In genomic region chr2:43407826-43408783, GRCh38 we compare ENCODE assay signal across 9 cellular contexts.
A peak's percentile ranks its signal among the peaks of the same experiment; 100 is the strongest.
DNase-seq lines count a peak whose midpoint lies in the region; ATAC-seq and TF ChIP-seq lines count a peak whose summit lies in the region.
"Had no signal": no experiment of that assay in that cellular context is flagged by ENCODE, and none has a peak within 500 bp of the region (broad histone marks: within the 10 kb centered on the region; RNA-seq: fewer than 3 reads in every experiment).

No MANE protein-coding gene starts in this region.

- H3K27me3 ChIP-seq in suprapubic skin = no peaks in the 10 kb centered on the region

- no peaks in the 10 kb centered on the region for H3K9me3 ChIP-seq in suprapubic skin

- DNase-seq in DMS79 (lab: John Stamatoyannopoulos, UW) (peak; percentile 13), DMS79 treated with DMSO at 0.1 percent for 48 hours (lab: John Stamatoyannopoulos, UW) (no peak), SKM-1 treated with dmso at 0.1 percent for 144 hours (lab: John Stamatoyannopoulos, UW; ENCODE audit: unreplicated experiment) (peak; percentile 90), suprapubic skin (ENCODE audit: low spot score in 2 of 2) (no peak), amygdala (lab: John Stamatoyannopoulos, UW) (no peak)
- no peak for DNase-seq in activated T-helper 1 cell treated with anti-CD3 and anti-CD28 coated beads, Interleukin-12 subunit alpha, Interleukin-12 subunit beta, Interleukin-2, Interleukin-4 antibody, amounts not matched to agents 30 ng/mL and 10 ng/mL and 1 ng/mL, durations not matched to agents 14 hours and 24 hours and 36 hours (ENCODE audit: low spot score)

- 51% methylated on average over 5 of the region's 5 CpGs for WGBS in suprapubic skin

- no peaks in the 10 kb centered on the region for H3K36me3 ChIP-seq in suprapubic skin

- H3K4me1 ChIP-seq in suprapubic skin = peaks cover 44% of the 10 kb centered on the region

- peaks cover 5% of the 10 kb centered on the region for H3K4me1 Mint-ChIP-seq in activated T-helper 1 cell treated with anti-CD3 and anti-CD28 coated beads, Interleukin-12 subunit alpha, Interleukin-12 subunit beta, Interleukin-2, Interleukin-4 antibody, amounts not matched to agents 30 ng/mL and 10 ng/mL and 1 ng/mL, durations not matched to agents 14 hours and 24 hours and 36 hours (ENCODE audit: low read depth)

- intact Hi-C loops in activated T-helper 1 cell treated with anti-CD3 and anti-CD28 coated beads, Interleukin-12 subunit alpha, Interleukin-12 subunit beta, Interleukin-2, Interleukin-4 antibody, amounts not matched to agents 30 ng/mL and 10 ng/mL and 1 ng/mL, durations not matched to agents 14 hours and 24 hours and 36 hours (cut with micrococcal nuclease) = no loop called here

- TF ChIP-seq EP300 in suprapubic skin (IDR thresholded peaks at IDR 0.05) = no peak

- no peaks in the 10 kb centered on the region for H3K9me3 Mint-ChIP-seq in activated T-helper 1 cell treated with anti-CD3 and anti-CD28 coated beads, Interleukin-12 subunit alpha, Interleukin-12 subunit beta, Interleukin-2, Interleukin-4 antibody, amounts not matched to agents 30 ng/mL and 10 ng/mL and 1 ng/mL, durations not matched to agents 14 hours and 24 hours and 36 hours

- H3K27ac Mint-ChIP-seq in activated T-helper 1 cell treated with anti-CD3 and anti-CD28 coated beads, Interleukin-12 subunit alpha, Interleukin-12 subunit beta, Interleukin-2, Interleukin-4 antibody, amounts not matched to agents 30 ng/mL and 10 ng/mL and 1 ng/mL, durations not matched to agents 14 hours and 24 hours and 36 hours = no peak overlapping the region

- H3K27ac ChIP-seq in suprapubic skin = peak overlapping the region; percentile 12
- H3K27ac ChIP-seq: 22Rv1 had no signal

- ATAC-seq in HG02970 (IDR thresholded peaks at IDR 0.05; ENCODE audit: low FRiP score, unreplicated experiment) (peak; percentile 41), GM19467 (IDR thresholded peaks at IDR 0.05; ENCODE audit: unreplicated experiment) (no peak)

- H3K36me3 Mint-ChIP-seq in activated T-helper 1 cell treated with anti-CD3 and anti-CD28 coated beads, Interleukin-12 subunit alpha, Interleukin-12 subunit beta, Interleukin-2, Interleukin-4 antibody, amounts not matched to agents 30 ng/mL and 10 ng/mL and 1 ng/mL, durations not matched to agents 14 hours and 24 hours and 36 hours (ENCODE audit: low read depth) = peaks cover 16% of the 10 kb centered on the region

- no peak overlapping the region for H3K4me3 ChIP-seq in suprapubic skin

- H3K4me3 Mint-ChIP-seq in activated T-helper 1 cell treated with anti-CD3 and anti-CD28 coated beads, Interleukin-12 subunit alpha, Interleukin-12 subunit beta, Interleukin-2, Interleukin-4 antibody, amounts not matched to agents 30 ng/mL and 10 ng/mL and 1 ng/mL, durations not matched to agents 14 hours and 24 hours and 36 hours = no peak overlapping the region

- TF ChIP-seq POLR2A in suprapubic skin (IDR thresholded peaks at IDR 0.05) = no peak

- TF ChIP-seq CTCF in suprapubic skin (IDR thresholded peaks at IDR 0.05) = no peak

- H3K27me3 Mint-ChIP-seq in activated T-helper 1 cell treated with anti-CD3 and anti-CD28 coated beads, Interleukin-12 subunit alpha, Interleukin-12 subunit beta, Interleukin-2, Interleukin-4 antibody, amounts not matched to agents 30 ng/mL and 10 ng/mL and 1 ng/mL, durations not matched to agents 14 hours and 24 hours and 36 hours (ENCODE audit: insufficient read depth) = no peaks in the 10 kb centered on the region

Comparison
In these comparisons a context has a peak if more than half of its experiments do, and no peak if none do; other contexts are left out.
1. DNase-seq: peak in DMS79 (single experiment) and SKM-1 treated with dmso at 0.1 percent for 144 hours (single experiment); none in DMS79 treated with DMSO at 0.1 percent for 48 hours (single experiment), suprapubic skin (0 of 2), amygdala (0 of 56) and activated T-helper 1 cell treated with anti-CD3 and anti-CD28 coated beads, Interleukin-12 subunit alpha, Interleukin-12 subunit beta, Interleukin-2, Interleukin-4 antibody, amounts not matched to agents 30 ng/mL and 10 ng/mL and 1 ng/mL, durations not matched to agents 14 hours and 24 hours and 36 hours (single experiment).